ENCODE assay signal across 8 cellular contexts in genomic region chr12:51217968-51218606, GRCh38. TPM values are rescaled to one million over a fixed set of nuclear protein-coding genes. Genes with fewer than 3 reads are reported as not detected.
DNase-seq lines count a peak whose midpoint lies in the region; ATAC-seq and TF ChIP-seq lines count a peak whose summit lies in the region.

Gene POU6F1 (minus strand): TSS chr12:51218062. CDS start chr12:51206836, 11,226 bp downstream.

- H3K9me3 ChIP-seq in right lobe of liver = no peaks in the 10 kb centered on the region

- peak within 1 kb of the TSS; percentile 77 to 92 (median 87) for H3K27ac ChIP-seq in right lobe of liver

- no peaks in the 10 kb centered on the region for H3K27me3 ChIP-seq in right lobe of liver

- WGBS in right lobe of liver (ENCODE audit: insufficient coverage, low coverage, low lambda C conversion rate, missing lambda C conversion rate) = 2% methylated on average over 22 of the region's 35 CpGs

- H3K4me1 ChIP-seq in right lobe of liver = peaks cover 0 to 14% (median 3%) of the 10 kb centered on the region in 4 donors

- peak; percentile 42 to 48 (median 46) for TF ChIP-seq CTCF in right lobe of liver (IDR thresholded peaks at IDR 0.05)

- no peaks in the 10 kb centered on the region for H3K36me3 ChIP-seq in right lobe of liver

- peak; percentile 94 for DNase-seq in AG08396 (ENCODE audit: low spot score)
- peak; percentile 52 for DNase-seq in NCI-H446 treated with DMSO at 0.1 percent for 48 hours (lab: John Stamatoyannopoulos, UW)
- DNase-seq in activated CD4-positive, alpha-beta T cell treated with anti-CD3 and anti-CD28 coated beads, Interleukin-2, amount 50 U/mL, for 4 hours = peak; percentile 62 to 63
- peak; percentile 71 to 86 for DNase-seq in dermis microvascular lymphatic vessel endothelial cell (ENCODE audit: low read depth in 2 of 2)
- DNase-seq in right lobe of liver = peak; percentile 70 to 73 (median 71)
- peak; percentile 68 for DNase-seq in stimulated activated CD4-positive, alpha-beta T cell treated with anti-CD3 and anti-CD28 coated beads, Interleukin-4, amount 100 ng/mL, for 1 hour

- peak; percentile 45 for ATAC-seq in GM18873 (IDR thresholded peaks at IDR 0.05; ENCODE audit: low FRiP score, unreplicated experiment)
- ATAC-seq in HG03159 (IDR thresholded peaks at IDR 0.05; ENCODE audit: unreplicated experiment) = peak; percentile 67
- peak; percentile 84 to 86 (median 84) for ATAC-seq in right lobe of liver

- H3K4me3 ChIP-seq in right lobe of liver = peak within 1 kb of the TSS; percentile 75 to 83 (median 75)

- peak; percentile 23 for TF ChIP-seq POLR2A in right lobe of liver (IDR thresholded peaks at IDR 0.05)

- intact Hi-C loops in right lobe of liver (cut with DNase I) = no loop called here

RNA-seq across cellular contexts. Expression of gene POU6F1, which starts in this region (rescaled TPM):
- total RNA-seq in dermis microvascular lymphatic vessel endothelial cell (1.3 and 3.0 TPM in 2 replicates), right lobe of liver (1 to 10 TPM; 2.5 to 7.0 (median 3.6) TPM)

Comparison
In these comparisons a context has a peak if more than half of its experiments do, and no peak if none do; other contexts are left out.
1. Peak in every context shown above with its lines: DNase-seq, ATAC-seq, H3K4me3 ChIP-seq and H3K27ac ChIP-seq.